ENCODE assay signal across 9 cellular contexts in genomic region chr9:134328341-134328840, GRCh38. TPM values are rescaled to one million over a fixed set of nuclear protein-coding genes. Genes with fewer than 3 reads are reported as not detected.
A peak's percentile ranks its signal among the peaks of the same experiment; 100 is the strongest.
DNase-seq lines count a peak whose midpoint lies in the region; ATAC-seq and TF ChIP-seq lines count a peak whose summit lies in the region.
"Had no signal": no experiment of that assay in that cellular context is flagged by ENCODE, and none has a peak within 500 bp of the region (broad histone marks: within the 10 kb centered on the region; RNA-seq: fewer than 3 reads in every experiment).

No MANE protein-coding gene starts in this region.

- H3K27me3 ChIP-seq in DND-41 (ENCODE audit: insufficient read depth, low read length, poor library complexity) (peaks cover 2% of the 10 kb centered on the region), ascending aorta (no peaks in the 10 kb centered on the region), heart right ventricle (no peaks in the 10 kb centered on the region)

- H3K9ac ChIP-seq in DND-41 (ENCODE audit: low read depth, low read length), result no peak overlapping the region; the same call in 1 of the 2 replicates

- DNase-seq in DND-41 (no peak), ascending aorta (ENCODE audit: low spot score in 2 of 2) (no peak), heart right ventricle (no peak), retinal pigment epithelial cell (ENCODE audit: low read depth) (peak; percentile 69), left lobe of liver (ENCODE audit: low spot score) (no peak), NOMO-1 treated with DMSO at 0.1 percent for 48 hours (lab: John Stamatoyannopoulos, UW; ENCODE audit: unreplicated experiment) (no peak), globus pallidus (ENCODE audit: low spot score) (no peak)
- DNase-seq: stimulated activated naive CD4-positive, alpha-beta T cell had no signal

- H3K36me3 ChIP-seq in DND-41 (ENCODE audit: insufficient read depth, low read length), result no peaks in the 10 kb centered on the region
- no peaks in the 10 kb centered on the region for H3K36me3 ChIP-seq in ascending aorta
- no peaks in the 10 kb centered on the region for H3K36me3 ChIP-seq in heart right ventricle

- peak overlapping the region; percentile 79; the same call in 1 of the 2 replicates for H3K4me2 ChIP-seq in DND-41 (ENCODE audit: insufficient read depth, low read length)

- intact Hi-C loops in ascending aorta (cut with DNase I) (loop anchor here (2.0 to 5.0 kb wide), 6 partner anchors 78 to 1764 kb away; partner anchors contain the start of genes BRD3OS, CAMSAP1 and COL5A1), heart right ventricle (cut with DNase I) (loop anchor here (2.0 to 10.0 kb wide), 9 partner anchors 49 to 156 kb away; no protein-coding TSS in a partner anchor)

- H3K27ac ChIP-seq in DND-41 (ENCODE audit: low read length) (no peak overlapping the region), ascending aorta (peak overlapping the region; percentile 90 to 91), heart right ventricle (peak overlapping the region; percentile 64 to 93 (median 89))

- peak overlapping the region in 1 of 2 experiments; percentile 62; a peak in 1 of 4 replicates for H3K4me3 ChIP-seq in DND-41 (ENCODE audit: low read depth in 1 of 2, low read length in 2 of 2)
- H3K4me3 ChIP-seq in ascending aorta, result peak overlapping the region; percentile 85 to 91
- H3K4me3 ChIP-seq in heart right ventricle, result peak overlapping the region; percentile 4 to 96 (median 86)
- H3K4me3 ChIP-seq in retinal pigment epithelial cell (ENCODE audit: low read length), result peak overlapping the region; percentile 64

- no peak for TF ChIP-seq CTCF in DND-41 (IDR thresholded peaks at IDR 0.05; ENCODE audit: borderline replicate concordance, extremely low read depth, low read length, poor library complexity, severe bottlenecking)
- no peak for TF ChIP-seq CTCF in ascending aorta (IDR thresholded peaks at IDR 0.05)
- TF ChIP-seq CTCF in heart right ventricle (IDR thresholded peaks at IDR 0.05), result no peak
- TF ChIP-seq CTCF in retinal pigment epithelial cell (conservative IDR thresholded peaks at IDR 0.05; ENCODE audit: low read depth, low read length), result no peak

- WGBS in heart right ventricle, 2 donors, result 9 to 12% methylated on average over 16 of the region's 16 CpGs

- peaks cover 62% of the 10 kb centered on the region for H4K20me1 ChIP-seq in DND-41 (ENCODE audit: insufficient read depth, low read length)

- no peak overlapping the region for H2AFZ ChIP-seq in DND-41 (ENCODE audit: low read depth, low read length)

- no peak for ATAC-seq in DND-41 (ENCODE audit: insufficient read depth, low read depth)
- peak in 4 of 8 donors; percentile 1 to 13 (median 5) for ATAC-seq in heart right ventricle
- no peak for ATAC-seq in left lobe of liver
- no peak for ATAC-seq in HG02610 (IDR thresholded peaks at IDR 0.05; ENCODE audit: unreplicated experiment)

- peaks cover 19% of the 10 kb centered on the region for H3K79me2 ChIP-seq in DND-41 (ENCODE audit: insufficient read depth, low read length)

- H3K9me3 ChIP-seq in DND-41 (ENCODE audit: insufficient read depth, low read length, severe bottlenecking) (no peaks in the 10 kb centered on the region), ascending aorta (no peaks in the 10 kb centered on the region), heart right ventricle (no peaks in the 10 kb centered on the region)

- H3K4me1 ChIP-seq in DND-41 (ENCODE audit: insufficient read depth, low read length) (peaks cover 20% of the 10 kb centered on the region), ascending aorta (peaks cover 21 to 76% of the 10 kb centered on the region in 2 donors), heart right ventricle (peaks cover 56 to 87% (median 81%) of the 10 kb centered on the region in 9 donors)

RNA-seq across cellular contexts. Expression of gene RXRA, which starts 2.1 kb away (rescaled TPM):
- 64.1 TPM for total RNA-seq in ascending aorta
- total RNA-seq in heart right ventricle, result 10 to 100 TPM; 38.4 to 92.3 (median 43.6) TPM
- 10 to 100 TPM; 22.6 to 39.1 TPM for polyA plus RNA-seq in heart right ventricle
- 163 TPM for total RNA-seq in left lobe of liver
